1 cellular context compared by ENCODE assay signal in genomic region chr17:73356561-73357170, GRCh38.
TF ChIP-seq lines count a peak whose summit lies in the region.

No MANE protein-coding gene starts in this region.

TF ChIP-seq in H1, 55 proteins besides CTCF, POLR2A, EP300 and RAD21:
- TF ChIP-seq YY1 (IDR thresholded peaks at IDR 0.05; ENCODE audit: low read depth, low read length) (no peak), ZNF274 (IDR thresholded peaks at IDR 0.05; ENCODE audit: borderline replicate concordance, extremely low read depth, low read length) (no peak), EZH2 (IDR thresholded peaks at IDR 0.05; ENCODE audit: low read depth, low read length, severe bottlenecking) (no peak), EGR1 (IDR thresholded peaks at IDR 0.05; ENCODE audit: borderline replicate concordance, low read depth, low read length) (no peak), POLR2AphosphoS5 (IDR thresholded peaks at IDR 0.05; ENCODE audit: low read depth, low read length) (no peak), SAP30 (IDR thresholded peaks at IDR 0.05; ENCODE audit: insufficient read depth, insufficient replicate concordance, low read length) (no peak), FOSL1 (IDR thresholded peaks at IDR 0.05; ENCODE audit: insufficient read depth, low read depth, low read length) (no peak), CREB1 (IDR thresholded peaks at IDR 0.05) (no peak), KDM5A (IDR thresholded peaks at IDR 0.05; ENCODE audit: low read length) (no peak), RNF2 (IDR thresholded peaks at IDR 0.05; ENCODE audit: borderline replicate concordance, low read depth, low read length, missing control alignments, poor library complexity, severe bottlenecking) (no peak), E2F6 (IDR thresholded peaks at IDR 0.05) (no peak), HDAC2 (IDR thresholded peaks at IDR 0.05; ENCODE audit: borderline replicate concordance in 1 of 2, low read depth in 2 of 2, low read length in 2 of 2) (no peak)
